21 cellular contexts compared by ENCODE assay signal in genomic region chr6:162056061-162056460, GRCh38.
"Had no signal": no experiment of that assay in that cellular context is flagged by ENCODE, and none has a peak within 500 bp of the region (broad histone marks: within the 10 kb centered on the region; RNA-seq: fewer than 3 reads in every experiment).

No MANE protein-coding gene starts in this region.

- FAIRE-seq: colon, islet of Langerhans had no signal

- H3K4me3 ChIP-seq: body of pancreas, dorsolateral prefrontal cortex, lower lobe of right lung, skin epidermis, suprapubic skin, transverse colon had no signal

- H3K36me3 Mint-ChIP-seq: activated CD8-positive, alpha-beta memory T cell treated with anti-CD3 and anti-CD28 coated beads, Interleukin-2, amount 10 ng/mL, durations not matched to agents 7 days and 5 days; mesothelial cell of epicardium had no signal

- H3K9me3 Mint-ChIP-seq: mesothelial cell of epicardium, nephron progenitor cell had no signal

- ATAC-seq: activated CD8-positive, alpha-beta memory T cell treated with anti-CD3 and anti-CD28 coated beads, Interleukin-2, amount 10 ng/mL, durations not matched to agents 7 days and 5 days; foreskin keratinocyte had no signal

- H3K27ac Mint-ChIP-seq: activated B cell treated with CpG ODN at 0.5 μM for 24 hours; activated CD4-positive, alpha-beta memory T cell treated with anti-CD3 and anti-CD28 coated beads, Interleukin-2, amount 10 ng/mL, durations not matched to agents 7 days and 5 days; activated CD8-positive, alpha-beta memory T cell treated with anti-CD3 and anti-CD28 coated beads, Interleukin-2, amount 10 ng/mL, durations not matched to agents 7 days and 5 days; mesothelial cell of epicardium; stimulated activated naive CD8-positive, alpha-beta T cell treated with anti-CD3 and anti-CD28 coated beads, Interleukin-15, Interleukin-2, amounts not matched to agents 100 ng/mL and 50 ng/mL, for 24 hours had no signal

- H3K36me3 ChIP-seq: lower lobe of right lung, suprapubic skin, transverse colon had no signal

- H3K4me1 ChIP-seq: foreskin keratinocyte, lower lobe of right lung, suprapubic skin, transverse colon had no signal

- H3K4me3 Mint-ChIP-seq: activated B cell treated with CpG ODN at 0.5 μM for 24 hours; activated CD4-positive, alpha-beta memory T cell treated with anti-CD3 and anti-CD28 coated beads, Interleukin-2, amount 10 ng/mL, durations not matched to agents 7 days and 5 days; activated CD8-positive, alpha-beta memory T cell treated with anti-CD3 and anti-CD28 coated beads, Interleukin-2, amount 10 ng/mL, durations not matched to agents 7 days and 5 days; mesothelial cell of epicardium; nephron progenitor cell; stimulated activated naive CD8-positive, alpha-beta T cell treated with anti-CD3 and anti-CD28 coated beads, Interleukin-15, Interleukin-2, amounts not matched to agents 100 ng/mL and 50 ng/mL, for 24 hours had no signal

- H3K27me3 Mint-ChIP-seq: activated B cell treated with CpG ODN at 0.5 μM for 24 hours; activated CD4-positive, alpha-beta memory T cell treated with anti-CD3 and anti-CD28 coated beads, Interleukin-2, amount 10 ng/mL, durations not matched to agents 7 days and 5 days; activated CD8-positive, alpha-beta memory T cell treated with anti-CD3 and anti-CD28 coated beads, Interleukin-2, amount 10 ng/mL, durations not matched to agents 7 days and 5 days; stimulated activated naive CD8-positive, alpha-beta T cell treated with anti-CD3 and anti-CD28 coated beads, Interleukin-15, Interleukin-2, amounts not matched to agents 100 ng/mL and 50 ng/mL, for 24 hours had no signal

- H3K27ac ChIP-seq: dorsolateral prefrontal cortex, epithelial cell of prostate, foreskin keratinocyte, lower lobe of right lung, skin epidermis, suprapubic skin, transverse colon had no signal

- H3K4me1 Mint-ChIP-seq: activated B cell treated with CpG ODN at 0.5 μM for 24 hours; activated CD4-positive, alpha-beta memory T cell treated with anti-CD3 and anti-CD28 coated beads, Interleukin-2, amount 10 ng/mL, durations not matched to agents 7 days and 5 days; activated CD8-positive, alpha-beta memory T cell treated with anti-CD3 and anti-CD28 coated beads, Interleukin-2, amount 10 ng/mL, durations not matched to agents 7 days and 5 days had no signal

- H3K27me3 ChIP-seq: body of pancreas, dorsolateral prefrontal cortex, foreskin keratinocyte, suprapubic skin, transverse colon had no signal

- H3K9me3 ChIP-seq: body of pancreas, lower lobe of right lung, suprapubic skin, transverse colon had no signal

- DNase-seq: activated B cell treated with CpG ODN at 0.5 μM for 24 hours; activated CD4-positive, alpha-beta memory T cell treated with anti-CD3 and anti-CD28 coated beads, Interleukin-2, amount 10 ng/mL, durations not matched to agents 7 days and 5 days; activated CD4-positive, alpha-beta T cell treated with anti-CD3 and anti-CD28 coated beads for 4 hours; activated CD8-positive, alpha-beta memory T cell treated with anti-CD3 and anti-CD28 coated beads, Interleukin-2, amount 10 ng/mL, durations not matched to agents 7 days and 5 days; activated naive CD4-positive, alpha-beta T cell; caudate nucleus; dorsolateral prefrontal cortex; foreskin keratinocyte; glutamatergic neuron; hippocampal formation; lower lobe of right lung; transverse colon had no signal
